ENCODE assay signal across 1 cellular context in genomic region chr15:88940110-88940675, GRCh38.
TF ChIP-seq lines count a peak whose summit lies in the region.

No MANE protein-coding gene starts in this region.

TF ChIP-seq in K562, 482 proteins besides CTCF, POLR2A, EP300 and RAD21 (continued from another document and continues in another):
- TF ChIP-seq SMC3 (conservative IDR thresholded peaks at IDR 0.05; ENCODE audit: insufficient read depth, low read depth, low read length) = no peak
- no peak for TF ChIP-seq CC2D1A (IDR thresholded peaks at IDR 0.05)
- no peak for TF ChIP-seq UBTF (IDR thresholded peaks at IDR 0.05; ENCODE audit: borderline replicate concordance in 1 of 2, low read depth in 2 of 2, low read length in 2 of 2)
- no peak for TF ChIP-seq PHTF2 (CRISPR knock-in tag; IDR thresholded peaks at IDR 0.05)
- no peak for TF ChIP-seq ZNF830 (CRISPR knock-in tag; IDR thresholded peaks at IDR 0.05)
- TF ChIP-seq DLX4 (CRISPR knock-in tag; IDR thresholded peaks at IDR 0.05) = no peak
- peak; percentile 69 for TF ChIP-seq ZNF592 (IDR thresholded peaks at IDR 0.05)
- TF ChIP-seq HMBOX1 (IDR thresholded peaks at IDR 0.05) = 0 out of 2 replicates have a peak, but pooled peaks have one; percentile 21
- TF ChIP-seq ARID1B (IDR thresholded peaks at IDR 0.05) = 0 out of 2 replicates have a peak, but pooled peaks have one; percentile 35
- peak; percentile 5 to 24; a peak in 1 of 4 replicates for TF ChIP-seq KDM1A (IDR thresholded peaks at IDR 0.05)
- TF ChIP-seq C11orf30 (IDR thresholded peaks at IDR 0.05; ENCODE audit: low read depth) = no peak
- no peak for TF ChIP-seq ATF7 (IDR thresholded peaks at IDR 0.05)
- TF ChIP-seq GTF2B (IDR thresholded peaks at IDR 0.05; ENCODE audit: extremely low read depth, insufficient read length) = no peak
- no peak for TF ChIP-seq ZFPM2 (CRISPR knock-in tag; IDR thresholded peaks at IDR 0.05)
- TF ChIP-seq ZNF57 (CRISPR knock-in tag; IDR thresholded peaks at IDR 0.05) = no peak
- TF ChIP-seq ZBTB40 (IDR thresholded peaks at IDR 0.05) = 0 out of 2 replicates have a peak, but pooled peaks have one; percentile 37
- TF ChIP-seq ZBTB40 (CRISPR knock-in tag; IDR thresholded peaks at IDR 0.05) = no peak
- no peak for TF ChIP-seq MAX (CRISPR knock-in tag; IDR thresholded peaks at IDR 0.05)
- no peak for TF ChIP-seq ZNF764 (CRISPR knock-in tag; IDR thresholded peaks at IDR 0.05; ENCODE audit: low read depth)
- TF ChIP-seq ESRRB (CRISPR knock-in tag; IDR thresholded peaks at IDR 0.05; ENCODE audit: borderline replicate concordance) = no peak
- TF ChIP-seq CCNT2 (IDR thresholded peaks at IDR 0.05; ENCODE audit: borderline replicate concordance, extremely low read depth, insufficient read length, low read depth, low read length) = no peak
- 0 out of 4 replicates have a peak, but pooled peaks of 1 of the 2 experiments have one; percentile 11 for TF ChIP-seq MNT (conservative IDR thresholded peaks at IDR 0.05)
- TF ChIP-seq NEUROD1 (IDR thresholded peaks at IDR 0.05; ENCODE audit: borderline replicate concordance, low read depth, low read length, partially characterized antibody) = no peak
- no peak for TF ChIP-seq FOXK1 (CRISPR knock-in tag; IDR thresholded peaks at IDR 0.05; ENCODE audit: borderline replicate concordance)
- TF ChIP-seq ZNF280B (CRISPR knock-in tag; IDR thresholded peaks at IDR 0.05) = no peak
- TF ChIP-seq ESRRA (IDR thresholded peaks at IDR 0.05; ENCODE audit: borderline replicate concordance, low read depth) = peak; percentile 69
- no peak for TF ChIP-seq MECOM (CRISPR knock-in tag; IDR thresholded peaks at IDR 0.05)
- peak; percentile 28; the same call in 1 of the 2 replicates for TF ChIP-seq SMARCA4 (IDR thresholded peaks at IDR 0.05)
